ENCODE assay signal across 10 cellular contexts in genomic region chr18:27921904-27922541, GRCh38.
DNase-seq lines count a peak whose midpoint lies in the region; ATAC-seq and TF ChIP-seq lines count a peak whose summit lies in the region.
"Had no signal": no experiment of that assay in that cellular context is flagged by ENCODE, and none has a peak within 500 bp of the region (broad histone marks: within the 10 kb centered on the region; RNA-seq: fewer than 3 reads in every experiment).

No MANE protein-coding gene starts in this region.

- in situ Hi-C loops in IMR-90 (cut with MboI; ENCODE audit: low sequenced_read_pairs): no loop called here

- ATAC-seq in IMR-90 (ENCODE audit: low read depth) (peak; percentile 91), T-helper 17 cell (no peak)

- no peak overlapping the region for H3K9ac ChIP-seq in IMR-90 (ENCODE audit: low read depth, low read length)
- peak overlapping the region; percentile 38 for H3K9ac ChIP-seq in mesenchymal stem cell (ENCODE audit: low read length)

- CTCF ChIA-PET in IMR-90 (lab: Yijun Ruan, JAX): interaction anchor here (0.7 kb wide), 1 partner anchor 1867 kb away, joined by 3 read pairs; no protein-coding TSS in a partner anchor

- H2BK5ac ChIP-seq in IMR-90 (ENCODE audit: low read depth, low read length, poor library complexity, severe bottlenecking): no peak overlapping the region
- H2BK5ac ChIP-seq in mesenchymal stem cell (ENCODE audit: low read depth, low read length, poor library complexity, severe bottlenecking): peak overlapping the region; percentile 88

- no peak overlapping the region; the same call in 1 of the 2 replicates for H3K4ac ChIP-seq in IMR-90 (ENCODE audit: low read depth, low read length)
- H3K4ac ChIP-seq in mesenchymal stem cell (ENCODE audit: low read depth in 1 of 2, low read length in 2 of 2): peak overlapping the region in 1 of 2 experiments; percentile 17

- H4K91ac ChIP-seq in IMR-90 (ENCODE audit: insufficient read depth, low read depth, low read length): no peak overlapping the region; the same call in 1 of the 2 replicates
- peak overlapping the region; percentile 82 for H4K91ac ChIP-seq in mesenchymal stem cell (ENCODE audit: low read length)

- H3K27me3 Mint-ChIP-seq in T-helper 17 cell: no peaks in the 10 kb centered on the region

- H2AFZ ChIP-seq in IMR-90 (replicated peaks; ENCODE audit: low read length, poor library complexity) (peak overlapping the region; percentile 80), mesenchymal stem cell (ENCODE audit: low read depth, low read length) (no peak overlapping the region)

- H3K4me3 Mint-ChIP-seq in T-helper 17 cell: no peak overlapping the region

- POLR2A ChIA-PET in IMR-90 (lab: Charles Lee; ENCODE audit: unreplicated experiment): no interaction called here

- H2BK12ac ChIP-seq in mesenchymal stem cell (ENCODE audit: low read length in 2 of 2): peak overlapping the region in 1 of 2 experiments; percentile 54

- no peak overlapping the region for H2BK15ac ChIP-seq in IMR-90 (ENCODE audit: low read depth, low read length)
- no peak overlapping the region for H2BK15ac ChIP-seq in mesenchymal stem cell (ENCODE audit: low read depth, poor library complexity, severe bottlenecking)

- 0 out of 2 replicates have a peak overlapping the region, but pooled peaks have one; percentile 37 for H2BK120ac ChIP-seq in IMR-90 (ENCODE audit: low read depth, low read length)
- no peak overlapping the region for H2BK120ac ChIP-seq in mesenchymal stem cell (ENCODE audit: low read depth, low read length)

- H4K8ac ChIP-seq in IMR-90 (ENCODE audit: low read depth in 2 of 2, low read length in 2 of 2) (no peak overlapping the region), mesenchymal stem cell (ENCODE audit: low read length) (peak overlapping the region; percentile 89)

- no peak for TF ChIP-seq CTCF in IMR-90 (conservative IDR thresholded peaks at IDR 0.05; ENCODE audit: low read depth, low read length)
- no peak for TF ChIP-seq CTCF in cardiac fibroblast (IDR thresholded peaks at IDR 0.05; ENCODE audit: low read depth, low read length)

- H3K23ac ChIP-seq in IMR-90 (ENCODE audit: low read depth, low read length): no peak overlapping the region
- no peak overlapping the region for H3K23ac ChIP-seq in mesenchymal stem cell (ENCODE audit: low read length in 2 of 2)

- H3K79me1 ChIP-seq in IMR-90 (ENCODE audit: low read depth in 1 of 2, low read length in 2 of 2): no peaks in the 10 kb centered on the region
- no peaks in the 10 kb centered on the region for H3K79me1 ChIP-seq in mesenchymal stem cell (replicated peaks; ENCODE audit: low read length, poor library complexity, severe bottlenecking)

- H3K27ac ChIP-seq in IMR-90 (ENCODE audit: insufficient read depth, low read length) (no peak overlapping the region), mesenchymal stem cell (ENCODE audit: low read length, poor library complexity, severe bottlenecking) (peak overlapping the region; percentile 96)
- H3K27ac ChIP-seq: HL-60, neutrophil had no signal

- no peak overlapping the region for H2AK5ac ChIP-seq in IMR-90 (ENCODE audit: low read depth, low read length)
- no peak overlapping the region for H2AK5ac ChIP-seq in mesenchymal stem cell (ENCODE audit: low read length, severe bottlenecking)

- H3K4me1 ChIP-seq in IMR-90 (ENCODE audit: control insufficient read depth, insufficient read depth, low read length): no peaks in the 10 kb centered on the region
- H3K4me1 ChIP-seq in mesenchymal stem cell (ENCODE audit: control insufficient read depth, insufficient read depth, low read depth, low read length): peaks cover 3% of the 10 kb centered on the region

- dilution Hi-C loops in IMR-90 (cut with HindIII; ENCODE audit: low sequenced_read_pairs, unreplicated experiment): no loop called here

- no peak overlapping the region for H4K5ac ChIP-seq in IMR-90 (ENCODE audit: low read depth, low read length)

- H2AK9ac ChIP-seq in IMR-90 (replicated peaks; ENCODE audit: low read depth, low read length, poor library complexity): no peak overlapping the region

- H3K4me3 ChIP-seq in IMR-90 (ENCODE audit: insufficient read depth, low read depth, low read length) (no peak overlapping the region), cardiac fibroblast (replicated peaks in 1 of 2; ENCODE audit: low read depth in 2 of 2, low read length in 2 of 2) (peak overlapping the region in 1 of 2 donors; percentile 18), mesenchymal stem cell (ENCODE audit: insufficient read depth in 1 of 2, low read depth in 1 of 2, low read length in 2 of 2) (peak overlapping the region in 1 of 2 experiments; percentile 47)

- H3K27me3 ChIP-seq in IMR-90 (ENCODE audit: control insufficient read depth, insufficient read depth, low read length) (no peaks in the 10 kb centered on the region), mesenchymal stem cell (ENCODE audit: control insufficient read depth in 1 of 2, insufficient read depth in 1 of 2, low read length in 2 of 2) (no peaks in the 10 kb centered on the region)
- H3K27me3 ChIP-seq: neutrophil had no signal

- intact Hi-C loops in IMR-90 (cut with micrococcal nuclease): no loop called here

- H3K4me1 Mint-ChIP-seq in T-helper 17 cell: no peaks in the 10 kb centered on the region

- H3K14ac ChIP-seq in IMR-90 (replicated peaks; ENCODE audit: low read depth, low read length): no peak overlapping the region
- no peak overlapping the region for H3K14ac ChIP-seq in mesenchymal stem cell (ENCODE audit: low read length in 2 of 2)

- H3K56ac ChIP-seq in IMR-90 (ENCODE audit: extremely low read depth, insufficient read depth, low read length): no peak overlapping the region; the same call in 1 of the 2 replicates

- H3K36me3 Mint-ChIP-seq in T-helper 17 cell (ENCODE audit: low read depth): no peaks in the 10 kb centered on the region

- no peaks in the 10 kb centered on the region for H3K9me3 ChIP-seq in IMR-90 (ENCODE audit: control insufficient read depth, insufficient read depth, low read length)
- no peaks in the 10 kb centered on the region for H3K9me3 ChIP-seq in mesenchymal stem cell (ENCODE audit: control insufficient read depth, low read length)
- no peaks in the 10 kb centered on the region for H3K9me3 ChIP-seq in T-helper 17 cell (ENCODE audit: control insufficient read depth, low read length, poor library complexity, severe bottlenecking)
- H3K9me3 ChIP-seq: neutrophil had no signal

- H3K4me2 ChIP-seq in IMR-90 (ENCODE audit: low read depth, low read length) (no peak overlapping the region), mesenchymal stem cell (ENCODE audit: low read length, poor library complexity, severe bottlenecking) (peak overlapping the region; percentile 63)

- no peaks in the 10 kb centered on the region for H3K9me1 ChIP-seq in IMR-90 (ENCODE audit: insufficient read depth, low read length)

- H3K36me3 ChIP-seq in IMR-90 (ENCODE audit: control insufficient read depth, insufficient read depth, low read length) (no peaks in the 10 kb centered on the region), mesenchymal stem cell (ENCODE audit: control insufficient read depth in 1 of 2, insufficient read depth in 2 of 2, low read depth in 1 of 2, low read length in 2 of 2) (no peaks in the 10 kb centered on the region)
- H3K36me3 ChIP-seq: neutrophil had no signal

- DNase-seq in AG08396 (ENCODE audit: low spot score) (peak; percentile 20), IMR-90 (peak; percentile 68), cardiac fibroblast (ENCODE audit: low read depth in 2 of 2) (peak; percentile 36 to 66), mesenchymal stem cell (peak; percentile 83), NCI-H1417 (lab: John Stamatoyannopoulos, UW) (no peak), GOT3 (lab: John Stamatoyannopoulos, UW) (no peak), GDM1 (lab: John Stamatoyannopoulos, UW) (no peak), T-helper 17 cell (no peak)

- H3K18ac ChIP-seq in IMR-90 (ENCODE audit: low read depth, low read length): no peak overlapping the region
- H3K18ac ChIP-seq in mesenchymal stem cell (ENCODE audit: low read depth in 1 of 2, low read length in 2 of 2): peak overlapping the region; percentile 59 to 81

- no TSS peak for BruUV-seq in IMR-90 (replicated peaks; lab: Mats Ljungman, UMichigan)

- H3K27ac Mint-ChIP-seq in T-helper 17 cell: no peak overlapping the region

- H2BK20ac ChIP-seq in IMR-90 (ENCODE audit: low read depth, low read length): peak overlapping the region; percentile 2; the same call in 1 of the 2 replicates

- TF ChIP-seq POLR2A in IMR-90 (IDR thresholded peaks at IDR 0.05; ENCODE audit: low read depth, low read length): no peak

- no peaks in the 10 kb centered on the region for H4K20me1 ChIP-seq in IMR-90 (ENCODE audit: insufficient read depth, low read length)

- TF ChIP-seq RAD21 in IMR-90 (IDR thresholded peaks at IDR 0.05; ENCODE audit: low read length): no peak

- WGBS in IMR-90 (ENCODE audit: extremely low coverage in 2 of 2, insufficient read length in 1 of 2), 2 experiments: 77% methylated on average over 4 of the region's 17 CpGs; no CpG with 5 or more reads in 1 of the 2 experiments
- WGBS in mesenchymal stem cell: 14% methylated on average over 10 of the region's 17 CpGs

TF ChIP-seq in IMR-90, 13 proteins besides CTCF, POLR2A, EP300 and RAD21:
- TF ChIP-seq CHD1 (IDR thresholded peaks at IDR 0.05; ENCODE audit: low read depth, low read length): no peak
- no peak for TF ChIP-seq ELK1 (IDR thresholded peaks at IDR 0.05; ENCODE audit: borderline replicate concordance, low read depth, low read length)
- no peak for TF ChIP-seq RFX5 (IDR thresholded peaks at IDR 0.05; ENCODE audit: low read depth, low read length)
- TF ChIP-seq MAZ (IDR thresholded peaks at IDR 0.05; ENCODE audit: borderline replicate concordance, low read depth, low read length): no peak
- TF ChIP-seq MXI1 (IDR thresholded peaks at IDR 0.05; ENCODE audit: borderline replicate concordance, low read depth, low read length): no peak
- TF ChIP-seq USF2 (IDR thresholded peaks at IDR 0.05; ENCODE audit: low read depth, low read length): no peak

Comparison
In these comparisons a context has a peak if more than half of its experiments do, and no peak if none do; other contexts are left out.
1. DNase-seq: peak in AG08396 (single experiment), IMR-90 (single experiment), cardiac fibroblast (2 of 2) and mesenchymal stem cell (single experiment); none in NCI-H1417 (0 of 3), GOT3 (single experiment), GDM1 (single experiment) and T-helper 17 cell (0 of 3).